22 cellular contexts compared by ENCODE assay signal in genomic region chr20:46634528-46634927, GRCh38. TPM values are rescaled to one million over a fixed set of nuclear protein-coding genes. Genes with fewer than 3 reads are reported as not detected.
"Had no signal": no experiment of that assay in that cellular context is flagged by ENCODE, and none has a peak within 500 bp of the region (broad histone marks: within the 10 kb centered on the region; RNA-seq: fewer than 3 reads in every experiment).

No MANE protein-coding gene starts in this region.

- H3K4me3 Mint-ChIP-seq: activated naive CD4-positive, alpha-beta T cell treated with anti-CD3 and anti-CD28 coated beads for 36 hours; activated naive CD8-positive, alpha-beta T cell; activated T-helper 17 cell treated with anti-CD3 and anti-CD28 coated beads, Interleukin-2, amount 50 U/mL, for 72 hours; T-helper 1 cell treated with Interleukin-12 subunit alpha and Interleukin-12 subunit beta and Interleukin-4 antibody, amounts not matched to agents 30 μg/mL and 1 μg/mL, for 36 hours; WTC11 had no signal

- DNase-seq: activated CD4-positive, alpha-beta T cell treated with anti-CD3 and anti-CD28 coated beads for 48 hours; activated CD4-positive, alpha-beta T cell treated with anti-CD3 and anti-CD28 coated beads, Interleukin-2, amount 50 U/mL, for 4 hours; activated CD4-positive, CD25-positive, alpha-beta regulatory T cell treated with anti-CD3 and anti-CD28 coated beads, Interleukin-2, amount 50 U/mL, for 72 hours; activated gamma-delta T cell; activated naive CD4-positive, alpha-beta T cell treated with anti-CD3 and anti-CD28 coated beads for 36 hours; activated T-cell treated with anti-CD3 and anti-CD28 coated beads for 4 hours; activated T-cell treated with anti-CD3 and anti-CD28 coated beads, Interleukin-2, amount 50 U/mL, for 48 hours; amygdala; brain microvascular endothelial cell; Kasumi-1; NCI-H1105 treated with DMSO at 0.1 percent for 48 hours; NCI-H1436 treated with DMSO at 0.1 percent for 48 hours; NCI-H187; NCI-H2081; NCI-H524; Peyer's patch; SHP77 treated with DMSO at 0.1 percent for 48 hours had no signal

- H3K36me3 ChIP-seq: brain microvascular endothelial cell, cardiac muscle cell, Peyer's patch had no signal

- ATAC-seq: activated T-helper 17 cell treated with anti-CD3 and anti-CD28 coated beads, Interleukin-2, amount 50 U/mL, for 72 hours; WTC11 had no signal

- H3K4me3 ChIP-seq: cardiac muscle cell, Peyer's patch had no signal

- H3K4me1 Mint-ChIP-seq: activated T-helper 17 cell treated with anti-CD3 and anti-CD28 coated beads, Interleukin-2, amount 50 U/mL, for 72 hours had no signal

- H3K4me1 ChIP-seq: Peyer's patch had no signal

- H3K27me3 ChIP-seq: brain microvascular endothelial cell, cardiac muscle cell, Peyer's patch had no signal

- H3K27ac Mint-ChIP-seq: activated naive CD4-positive, alpha-beta T cell treated with anti-CD3 and anti-CD28 coated beads for 36 hours; activated naive CD8-positive, alpha-beta T cell; activated T-helper 17 cell treated with anti-CD3 and anti-CD28 coated beads, Interleukin-2, amount 50 U/mL, for 72 hours; T-helper 1 cell treated with Interleukin-12 subunit alpha and Interleukin-12 subunit beta and Interleukin-4 antibody, amounts not matched to agents 30 μg/mL and 1 μg/mL, for 36 hours; WTC11 had no signal

- H3K27ac ChIP-seq: brain microvascular endothelial cell, cardiac muscle cell, Peyer's patch had no signal

RNA-seq across cellular contexts. Expression of gene SLC13A3, which starts 16.7 kb away (rescaled TPM):
- total RNA-seq: activated naive CD4-positive, alpha-beta T cell treated with anti-CD3 and anti-CD28 coated beads for 36 hours; activated T-helper 17 cell treated with anti-CD3 and anti-CD28 coated beads, Interleukin-2, amount 50 U/mL, for 72 hours had no signal
